ENCODE assay signal across 1 cellular context in genomic region chr4:57039345-57039744, GRCh38.
TF ChIP-seq lines count a peak whose summit lies in the region.

No MANE protein-coding gene starts in this region.

TF ChIP-seq in H1, 55 proteins besides CTCF, POLR2A, EP300 and RAD21:
- TF ChIP-seq RBBP5 (IDR thresholded peaks at IDR 0.05; ENCODE audit: borderline replicate concordance, low read depth, low read length) (no peak), GTF2F1 (IDR thresholded peaks at IDR 0.05; ENCODE audit: borderline replicate concordance, low read depth, low read length) (no peak), E2F6 (IDR thresholded peaks at IDR 0.05) (no peak), RXRA (IDR thresholded peaks at IDR 0.05; ENCODE audit: insufficient read depth, low read depth, low read length) (no peak), ATF2 (IDR thresholded peaks at IDR 0.05; ENCODE audit: low read length) (no peak), CHD7 (IDR thresholded peaks at IDR 0.05; ENCODE audit: insufficient replicate concordance, low read length) (no peak), ASH2L (IDR thresholded peaks at IDR 0.05; ENCODE audit: low read length) (no peak), BACH1 (IDR thresholded peaks at IDR 0.05; ENCODE audit: low read length) (no peak), KDM5A (IDR thresholded peaks at IDR 0.05; ENCODE audit: low read length) (no peak), POU5F1 (IDR thresholded peaks at IDR 0.05; ENCODE audit: low read depth, low read length) (no peak), SIRT6 (IDR thresholded peaks at IDR 0.05; ENCODE audit: low read length) (no peak), BRCA1 (IDR thresholded peaks at IDR 0.05; ENCODE audit: low read depth, low read length) (no peak), KDM4A (IDR thresholded peaks at IDR 0.05; ENCODE audit: low read depth, low read length, severe bottlenecking) (no peak), SP1 (IDR thresholded peaks at IDR 0.05; ENCODE audit: low read depth, low read length) (no peak), TBP (IDR thresholded peaks at IDR 0.05; ENCODE audit: low read depth, low read length) (no peak), CHD1 (IDR thresholded peaks at IDR 0.05; ENCODE audit: low read depth, low read length) (no peak), TCF12 (IDR thresholded peaks at IDR 0.05; ENCODE audit: low read depth, low read length) (no peak), SP4 (IDR thresholded peaks at IDR 0.05; ENCODE audit: low read length) (no peak), HDAC6 (IDR thresholded peaks at IDR 0.05; ENCODE audit: low read depth, low read length) (no peak), SIX5 (IDR thresholded peaks at IDR 0.05; ENCODE audit: low read depth, low read length) (no peak)
